Comparison of ENCODE assay signal across 8 cellular contexts in the genomic region with DNA sequence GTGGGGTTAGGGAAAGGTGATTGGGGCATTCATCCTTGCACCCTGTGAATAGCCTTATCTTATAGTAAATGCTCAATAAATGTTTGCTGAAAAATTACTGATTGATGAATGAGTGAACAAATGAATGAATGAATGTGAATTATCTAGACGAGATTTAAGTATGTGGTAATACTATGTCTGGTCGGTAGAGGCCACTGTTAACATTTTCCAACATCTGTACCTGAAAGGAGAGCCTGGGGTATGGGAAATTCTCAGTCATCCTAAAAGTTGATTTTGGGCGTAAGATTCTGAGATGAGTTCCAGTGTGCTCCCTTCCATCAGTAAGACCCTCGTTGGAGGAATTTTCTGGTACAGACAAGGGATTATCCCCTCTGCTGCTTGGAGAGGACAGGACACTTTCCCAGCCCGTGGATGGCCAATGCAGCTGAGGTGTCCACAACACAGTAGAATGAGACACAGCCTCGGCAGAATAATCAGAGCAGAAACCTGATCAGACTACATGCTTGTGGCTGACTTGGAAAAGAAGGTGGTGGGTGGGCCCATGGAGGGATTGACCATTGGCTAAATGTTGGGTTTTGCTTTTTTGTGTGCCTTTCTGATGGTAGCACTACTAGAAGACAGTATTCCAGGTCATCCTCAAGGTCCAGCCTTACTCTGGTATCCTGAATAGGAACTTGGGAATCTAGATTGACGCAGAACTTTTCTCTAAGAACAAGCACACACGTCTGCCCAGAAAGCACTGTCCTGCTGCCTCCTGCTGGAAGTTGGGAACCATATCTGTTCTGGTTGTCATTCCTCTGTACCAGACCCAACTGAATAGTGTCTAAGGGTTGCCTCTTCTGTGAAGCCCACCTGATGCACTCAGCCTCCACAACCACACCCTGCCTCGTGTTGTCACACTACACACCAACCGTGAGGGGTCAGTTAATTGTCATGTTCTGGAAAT.
DNase-seq lines count a peak whose midpoint lies in the region; ATAC-seq and TF ChIP-seq lines count a peak whose summit lies in the region.

No MANE protein-coding gene starts in this region.

- no peaks in the 10 kb centered on the region for H3K36me3 Mint-ChIP-seq in stimulated activated naive B cell treated with anti-CD40 and anti-IgM and Interleukin-4, amounts not matched to agents 10 μg/mL and 1 μg/mL and 100 μg/mL, for 72 hours

- no peak overlapping the region for H3K27ac Mint-ChIP-seq in stimulated activated naive B cell treated with anti-CD40 and anti-IgM and Interleukin-4, amounts not matched to agents 10 μg/mL and 1 μg/mL and 100 μg/mL, for 72 hours

- ATAC-seq in RWPE2 (ENCODE audit: low read depth) (peak; percentile 48; the same call in 1 of the 3 replicates), HG03039 (IDR thresholded peaks at IDR 0.05; ENCODE audit: unreplicated experiment) (no peak)
- ATAC-seq in stimulated activated naive B cell treated with anti-CD40 and anti-IgM and Interleukin-4, amounts not matched to agents 10 μg/mL and 1 μg/mL and 100 μg/mL, for 72 hours (replicated peaks) = peak; percentile 65 to 69

- no peaks in the 10 kb centered on the region for H3K4me1 Mint-ChIP-seq in stimulated activated naive B cell treated with anti-CD40 and anti-IgM and Interleukin-4, amounts not matched to agents 10 μg/mL and 1 μg/mL and 100 μg/mL, for 72 hours

- peak; percentile 82 for TF ChIP-seq CTCF in RWPE2 (IDR thresholded peaks at IDR 0.05; ENCODE audit: poor library complexity, severe bottlenecking)

- peaks cover 11 to 28% of the 10 kb centered on the region in 2 donors for H3K27me3 Mint-ChIP-seq in stimulated activated naive B cell treated with anti-CD40 and anti-IgM and Interleukin-4, amounts not matched to agents 10 μg/mL and 1 μg/mL and 100 μg/mL, for 72 hours

- no peak overlapping the region for H3K4me3 ChIP-seq in RWPE2 (ENCODE audit: severe bottlenecking)

- peaks cover 7% of the 10 kb centered on the region for H3K27me3 ChIP-seq in RWPE2 (ENCODE audit: insufficient read depth, poor library complexity, severe bottlenecking)

- H3K9me3 Mint-ChIP-seq in stimulated activated naive B cell treated with anti-CD40 and anti-IgM and Interleukin-4, amounts not matched to agents 10 μg/mL and 1 μg/mL and 100 μg/mL, for 72 hours = no peaks in the 10 kb centered on the region

- H3K4me1 ChIP-seq in RWPE2 (ENCODE audit: insufficient read depth, poor library complexity, severe bottlenecking) = no peaks in the 10 kb centered on the region

- H3K27ac ChIP-seq in RWPE2 (ENCODE audit: poor library complexity, severe bottlenecking) = no peak overlapping the region
- no peak overlapping the region for H3K27ac ChIP-seq in substantia nigra (ENCODE audit: low read depth, low read length, poor library complexity, severe bottlenecking)

- H3K36me3 ChIP-seq in RWPE2 (ENCODE audit: low read depth) = no peaks in the 10 kb centered on the region

- H3K9me3 ChIP-seq in RWPE2 (ENCODE audit: severe bottlenecking) = no peaks in the 10 kb centered on the region

- DNase-seq in EH (ENCODE audit: low read depth) = peak; percentile 14
- DNase-seq in HuH-7 (ENCODE audit: low spot score) = peak; percentile 5
- DNase-seq in RWPE2 (ENCODE audit: low spot score) = no peak
- peak; percentile 3 for DNase-seq in glomerular visceral epithelial cell (ENCODE audit: extremely low spot score)
- peak; percentile 4 for DNase-seq in stimulated activated naive B cell treated with anti-CD40 and anti-IgM and Interleukin-4, amounts not matched to agents 10 μg/mL and 1 μg/mL and 100 μg/mL, for 72 hours
- DNase-seq in putamen (ENCODE audit: low spot score) = no peak
- no peak for DNase-seq in substantia nigra (lab: John Stamatoyannopoulos, UW)

- H3K4me3 Mint-ChIP-seq in stimulated activated naive B cell treated with anti-CD40 and anti-IgM and Interleukin-4, amounts not matched to agents 10 μg/mL and 1 μg/mL and 100 μg/mL, for 72 hours = no peak overlapping the region

Comparison
In these comparisons a context has a peak if more than half of its experiments do, and no peak if none do; other contexts are left out.
1. DNase-seq: peak in EH (single experiment), HuH-7 (single experiment), glomerular visceral epithelial cell (single experiment) and stimulated activated naive B cell treated with anti-CD40 and anti-IgM and Interleukin-4, amounts not matched to agents 10 μg/mL and 1 μg/mL and 100 μg/mL, for 72 hours (single experiment); none in RWPE2 (single experiment), putamen (single experiment) and substantia nigra (0 of 49).